Comparison of ENCODE assay signal across 12 cellular contexts in the genomic region with DNA sequence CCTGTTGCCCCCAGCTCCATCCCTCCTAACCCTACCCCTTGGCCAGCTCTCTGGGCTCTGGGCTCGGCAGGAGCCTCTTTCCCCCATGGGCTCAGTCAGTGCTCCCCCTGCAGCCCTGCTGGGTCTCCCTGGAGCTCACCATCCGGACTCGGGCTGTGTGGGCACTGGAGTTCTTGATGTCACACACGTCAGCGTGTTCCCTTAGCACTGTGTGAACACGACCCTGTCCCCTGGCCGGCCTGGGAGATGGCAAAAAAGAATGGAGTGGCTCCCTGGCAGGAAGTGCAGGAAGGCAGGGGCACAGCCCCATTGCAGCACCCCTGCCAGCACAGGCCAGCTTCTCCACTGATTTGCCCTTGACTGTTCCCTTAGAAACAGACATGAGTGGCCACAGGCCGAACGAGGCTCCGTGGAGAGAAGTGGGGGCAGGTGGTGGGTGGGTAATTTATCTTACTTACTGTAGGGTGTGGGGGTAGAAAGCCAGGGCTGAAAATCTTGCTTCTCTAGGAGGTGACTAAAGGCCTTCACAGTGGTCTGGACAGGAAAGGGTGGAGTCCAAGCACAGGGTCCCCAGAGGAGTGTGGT.
DNase-seq lines count a peak whose midpoint lies in the region; ATAC-seq and TF ChIP-seq lines count a peak whose summit lies in the region.
"Had no signal": no experiment of that assay in that cellular context is flagged by ENCODE, and none has a peak within 500 bp of the region (broad histone marks: within the 10 kb centered on the region; RNA-seq: fewer than 3 reads in every experiment).

No MANE protein-coding gene starts in this region.

- H3K4me1 ChIP-seq in left lung (peaks cover 0 to 9% of the 10 kb centered on the region in 2 donors), stomach (peaks cover 0 to 26% (median 17%) of the 10 kb centered on the region in 4 donors)

- 34 to 47% (median 45%) methylated on average over 9 to 10 of the region's 10 CpGs for WGBS in stomach, 5 donors

- no peak for ATAC-seq in left lung
- no peak for ATAC-seq in HG02623 (IDR thresholded peaks at IDR 0.05; ENCODE audit: unreplicated experiment)
- no peak for ATAC-seq in GM21619 (IDR thresholded peaks at IDR 0.05; ENCODE audit: unreplicated experiment)
- ATAC-seq: stimulated activated naive CD8-positive, alpha-beta T cell treated with anti-CD3 and anti-CD28 coated beads, Interleukin-15, amount 100 ng/mL, for 72 hours had no signal

- intact Hi-C loops in left lung (cut with DNase I): no loop called here
- intact Hi-C loops in stomach (cut with DNase I; ENCODE audit: low total_unique reads): no loop called here

- TF ChIP-seq EP300 in stomach (IDR thresholded peaks at IDR 0.05): no peak

- H3K36me3 ChIP-seq in left lung: no peaks in the 10 kb centered on the region
- no peaks in the 10 kb centered on the region for H3K36me3 ChIP-seq in stomach

- H3K27me3 ChIP-seq in left lung (no peaks in the 10 kb centered on the region), stomach (no peaks in the 10 kb centered on the region)

- no peak for TF ChIP-seq CTCF in left lung (IDR thresholded peaks at IDR 0.05)
- TF ChIP-seq CTCF in stomach (IDR thresholded peaks at IDR 0.05): no peak

- TF ChIP-seq POLR2A in stomach (IDR thresholded peaks at IDR 0.05): no peak

- H3K27ac ChIP-seq in left lung: peak overlapping the region; percentile 13 to 26
- peak overlapping the region in 4 of 5 donors; percentile 42 to 62 (median 52) for H3K27ac ChIP-seq in stomach

- DNase-seq in LHCN-M2 (ENCODE audit: low read depth) (peak; percentile 77), astrocyte of the hippocampus (ENCODE audit: low read depth, low spot score) (peak; percentile 45), left lung (no peak), stomach (peak; percentile 17), NCI-H510A treated with DMSO at 0.1 percent for 48 hours (lab: John Stamatoyannopoulos, UW) (no peak)
- DNase-seq in activated CD4-positive, alpha-beta T cell treated with anti-CD3 and anti-CD28 coated beads, Interleukin-2, amount 50 U/mL, for 48 hours: no peak
- DNase-seq: effector CD8-positive, alpha-beta T cell; GF-D8; NCI-H526; stimulated activated naive CD8-positive, alpha-beta T cell treated with anti-CD3 and anti-CD28 coated beads, Interleukin-15, amount 100 ng/mL, for 72 hours had no signal

- no peak overlapping the region for H3K4me3 ChIP-seq in left lung
- no peak overlapping the region for H3K4me3 ChIP-seq in stomach

- H3K9me3 ChIP-seq in left lung (no peaks in the 10 kb centered on the region), stomach (no peaks in the 10 kb centered on the region)

Comparison
In these comparisons a context has a peak if more than half of its experiments do, and no peak if none do; other contexts are left out.
1. DNase-seq: peak in LHCN-M2 (single experiment), astrocyte of the hippocampus (single experiment) and stomach (single experiment); none in left lung (0 of 2), activated CD4-positive, alpha-beta T cell treated with anti-CD3 and anti-CD28 coated beads, Interleukin-2, amount 50 U/mL, for 48 hours (0 of 2) and NCI-H510A treated with DMSO at 0.1 percent for 48 hours (single experiment).